Comparison of ENCODE assay signal across 8 cellular contexts in genomic region chr7:32204361-32205018, GRCh38.
A peak's percentile ranks its signal among the peaks of the same experiment; 100 is the strongest.
DNase-seq lines count a peak whose midpoint lies in the region; ATAC-seq and TF ChIP-seq lines count a peak whose summit lies in the region.

No MANE protein-coding gene starts in this region.

- H3K79me2 ChIP-seq in mesendoderm (ENCODE audit: control insufficient read depth, insufficient read depth, low read length) = no peaks in the 10 kb centered on the region

- H3K27me3 Mint-ChIP-seq in endodermal cell (ENCODE audit: insufficient read depth) = peaks cover 47% of the 10 kb centered on the region

- BruUV-seq in Panc1 (replicated peaks; lab: Mats Ljungman, UMichigan) = no TSS peak

- POLR2A ChIA-PET in Panc1 (lab: Charles Lee) = interaction anchor here (0.6 kb wide), 1 partner anchor 212 kb away, joined by 8 read pairs; no protein-coding TSS in a partner anchor

- no peak overlapping the region for H3K18ac ChIP-seq in mesendoderm (ENCODE audit: low read length)

- H3K9me3 ChIP-seq in Panc1 (ENCODE audit: control insufficient read depth, insufficient read depth, low read depth, low read length) = no peaks in the 10 kb centered on the region
- no peaks in the 10 kb centered on the region for H3K9me3 ChIP-seq in endodermal cell (ENCODE audit: control insufficient read depth, low read length)

- peak overlapping the region; percentile 15 to 23 for H3K4me3 ChIP-seq in Panc1 (ENCODE audit: low read depth in 2 of 2, low read length in 2 of 2)
- H3K4me3 ChIP-seq in endodermal cell (ENCODE audit: low read length) = no peak overlapping the region
- H3K4me3 ChIP-seq in mesendoderm (ENCODE audit: low read length) = no peak overlapping the region

- no peak overlapping the region for H3K9ac ChIP-seq in endodermal cell (ENCODE audit: extremely low read depth, low read length, poor library complexity, severe bottlenecking)
- no peak overlapping the region for H3K9ac ChIP-seq in mesendoderm (ENCODE audit: low read length)

- H3K4ac ChIP-seq in mesendoderm (ENCODE audit: low read depth, low read length) = no peak overlapping the region

- peak; percentile 96 for DNase-seq in DMS53 (lab: John Stamatoyannopoulos, UW)
- peak; percentile 21 for DNase-seq in GM20000 (ENCODE audit: low spot score)
- peak; percentile 76 for DNase-seq in LHCN-M2 (ENCODE audit: low read depth)
- peak; percentile 65 for DNase-seq in Panc1 (ENCODE audit: low read depth, low spot score)
- DNase-seq in endodermal cell = peak; percentile 87
- DNase-seq in mesendoderm = peak; percentile 88

- CTCF ChIA-PET in Panc1 (lab: Charles Lee) = interaction anchor here (0.6 to 1.2 kb wide), 3 partner anchors 460 to 1070 kb away, joined by 3 to 5 read pairs (median 3); no protein-coding TSS in a partner anchor

- in situ Hi-C loops in Panc1 (cut with HindIII; ENCODE audit: low pct_unique_long_range_greater_than_20kb, low sequenced_read_pairs) = no loop called here

- no peaks in the 10 kb centered on the region for H3K79me1 ChIP-seq in mesendoderm (ENCODE audit: low read length)

- no peak overlapping the region for H3K27ac Mint-ChIP-seq in endodermal cell

- no peak overlapping the region for H2AK5ac ChIP-seq in mesendoderm (ENCODE audit: low read length)

- H3K9me3 Mint-ChIP-seq in endodermal cell = no peaks in the 10 kb centered on the region

- no peak overlapping the region for H3K23ac ChIP-seq in mesendoderm (ENCODE audit: low read length)

- no peak overlapping the region for H4K8ac ChIP-seq in mesendoderm (ENCODE audit: low read depth, low read length)

- no peak overlapping the region for H3K27ac ChIP-seq in Panc1 (ENCODE audit: low read length)
- no peak overlapping the region for H3K27ac ChIP-seq in endodermal cell (ENCODE audit: low read depth, low read length)
- H3K27ac ChIP-seq in mesendoderm (ENCODE audit: low read depth, low read length) = no peak overlapping the region

- H3K4me1 Mint-ChIP-seq in endodermal cell = no peaks in the 10 kb centered on the region

- no peaks in the 10 kb centered on the region for H3K36me3 Mint-ChIP-seq in endodermal cell (ENCODE audit: low read depth)

- no peak overlapping the region for H2BK15ac ChIP-seq in mesendoderm (replicated peaks; ENCODE audit: low read depth)

- no peak for TF ChIP-seq CTCF in GM20000 (IDR thresholded peaks at IDR 0.05; ENCODE audit: extremely low read depth, missing control alignments)
- peak; percentile 81 for TF ChIP-seq CTCF in Panc1 (IDR thresholded peaks at IDR 0.05)
- TF ChIP-seq CTCF in endodermal cell (conservative IDR thresholded peaks at IDR 0.05) = peak; percentile 89

- H3K4me1 ChIP-seq in Panc1 (ENCODE audit: control insufficient read depth, insufficient read depth, low read length) (no peaks in the 10 kb centered on the region), endodermal cell (ENCODE audit: control insufficient read depth, insufficient read depth, low read length) (no peaks in the 10 kb centered on the region), mesendoderm (ENCODE audit: control insufficient read depth, low read depth, low read length) (no peaks in the 10 kb centered on the region)

- no peak overlapping the region for H2BK5ac ChIP-seq in mesendoderm (ENCODE audit: low read length)

- H3K4me3 Mint-ChIP-seq in endodermal cell = no peak overlapping the region

- no peak overlapping the region for H2BK120ac ChIP-seq in mesendoderm (ENCODE audit: low read depth, low read length)

- H3K4me2 ChIP-seq in mesendoderm (ENCODE audit: low read length) = no peak overlapping the region

- H3K36me3 ChIP-seq in Panc1 (ENCODE audit: control insufficient read depth, insufficient read depth, low read length) (no peaks in the 10 kb centered on the region), endodermal cell (ENCODE audit: control insufficient read depth, insufficient read depth, low read length) (no peaks in the 10 kb centered on the region), mesendoderm (ENCODE audit: control insufficient read depth, insufficient read depth, low read length) (no peaks in the 10 kb centered on the region)

- H3K27me3 ChIP-seq in Panc1 (ENCODE audit: control insufficient read depth, insufficient read depth, low read length) = peaks cover 7% of the 10 kb centered on the region
- peaks cover 10% of the 10 kb centered on the region for H3K27me3 ChIP-seq in endodermal cell (ENCODE audit: control insufficient read depth, insufficient read depth, low read length, poor library complexity, severe bottlenecking)
- no peaks in the 10 kb centered on the region for H3K27me3 ChIP-seq in mesendoderm (ENCODE audit: insufficient read depth, low read length, poor library complexity)

- intact Hi-C loops in Panc1 (cut with micrococcal nuclease; ENCODE audit: unreplicated experiment) = loop anchor here (1.0 to 5.0 kb wide), 2 partner anchors 132 to 460 kb away; partner anchors contain the start of gene PDE1C

- H4K5ac ChIP-seq in mesendoderm (ENCODE audit: low read length) = no peak overlapping the region

- H3K56ac ChIP-seq in mesendoderm (ENCODE audit: low read length) = no peak overlapping the region

- WGBS in endodermal cell (ENCODE audit: insufficient coverage in 1 of 2, insufficient read length in 1 of 2), 2 experiments = 42 to 45% methylated on average over 7 to 9 of the region's 9 CpGs
- WGBS in mesendoderm (ENCODE audit: extremely low coverage, insufficient coverage, low lambda C conversion rate) = no CpG with 5 or more reads among the region's 9 CpGs

- peak; percentile 96 for ATAC-seq in Panc1
- ATAC-seq in GM19324 (IDR thresholded peaks at IDR 0.05; ENCODE audit: low FRiP score, unreplicated experiment) = no peak
- ATAC-seq in HG03108 (IDR thresholded peaks at IDR 0.05; ENCODE audit: unreplicated experiment) = no peak

Comparison
In these comparisons a context has a peak if more than half of its experiments do, and no peak if none do; other contexts are left out.
1. DNase-seq: peak in every context shown above with its lines; median percentile 96 in DMS53; 88 in mesendoderm; 87 in endodermal cell; 76 in LHCN-M2; 65 in Panc1; 21 in GM20000.
2. H3K4me3 ChIP-seq: peak in Panc1 (2 of 2); none in endodermal cell (single experiment) and mesendoderm (single experiment).